Comparison of ENCODE assay signal across 1 cellular context in genomic region chr9:130258999-130259398, GRCh38.
TF ChIP-seq lines count a peak whose summit lies in the region.

No MANE protein-coding gene starts in this region.

TF ChIP-seq in GM23338, 12 proteins besides CTCF, POLR2A, EP300 and RAD21:
- TF ChIP-seq, protein P1, sequence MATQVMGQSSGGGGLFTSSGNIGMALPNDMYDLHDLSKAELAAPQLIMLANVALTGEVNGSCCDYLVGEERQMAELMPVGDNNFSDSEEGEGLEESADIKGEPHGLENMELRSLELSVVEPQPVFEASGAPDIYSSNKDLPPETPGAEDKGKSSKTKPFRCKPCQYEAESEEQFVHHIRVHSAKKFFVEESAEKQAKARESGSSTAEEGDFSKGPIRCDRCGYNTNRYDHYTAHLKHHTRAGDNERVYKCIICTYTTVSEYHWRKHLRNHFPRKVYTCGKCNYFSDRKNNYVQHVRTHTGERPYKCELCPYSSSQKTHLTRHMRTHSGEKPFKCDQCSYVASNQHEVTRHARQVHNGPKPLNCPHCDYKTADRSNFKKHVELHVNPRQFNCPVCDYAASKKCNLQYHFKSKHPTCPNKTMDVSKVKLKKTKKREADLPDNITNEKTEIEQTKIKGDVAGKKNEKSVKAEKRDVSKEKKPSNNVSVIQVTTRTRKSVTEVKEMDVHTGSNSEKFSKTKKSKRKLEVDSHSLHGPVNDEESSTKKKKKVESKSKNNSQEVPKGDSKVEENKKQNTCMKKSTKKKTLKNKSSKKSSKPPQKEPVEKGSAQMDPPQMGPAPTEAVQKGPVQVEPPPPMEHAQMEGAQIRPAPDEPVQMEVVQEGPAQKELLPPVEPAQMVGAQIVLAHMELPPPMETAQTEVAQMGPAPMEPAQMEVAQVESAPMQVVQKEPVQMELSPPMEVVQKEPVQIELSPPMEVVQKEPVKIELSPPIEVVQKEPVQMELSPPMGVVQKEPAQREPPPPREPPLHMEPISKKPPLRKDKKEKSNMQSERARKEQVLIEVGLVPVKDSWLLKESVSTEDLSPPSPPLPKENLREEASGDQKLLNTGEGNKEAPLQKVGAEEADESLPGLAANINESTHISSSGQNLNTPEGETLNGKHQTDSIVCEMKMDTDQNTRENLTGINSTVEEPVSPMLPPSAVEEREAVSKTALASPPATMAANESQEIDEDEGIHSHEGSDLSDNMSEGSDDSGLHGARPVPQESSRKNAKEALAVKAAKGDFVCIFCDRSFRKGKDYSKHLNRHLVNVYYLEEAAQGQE (IDR thresholded peaks at IDR 0.05; ENCODE audit: unreplicated experiment): no peak
- no peak; the same call in 1 of the 2 replicates for TF ChIP-seq NANOG (IDR thresholded peaks at IDR 0.05; ENCODE audit: borderline replicate concordance)
- no peak for TF ChIP-seq ZNF114 (CRISPR knock-in tag; IDR thresholded peaks at IDR 0.05)
- no peak for TF ChIP-seq ETS1 (IDR thresholded peaks at IDR 0.05)
- no peak for TF ChIP-seq EZH2 (IDR thresholded peaks at IDR 0.05; ENCODE audit: low read depth, unreplicated experiment)
- TF ChIP-seq ZNF331 (CRISPR knock-in tag; IDR thresholded peaks at IDR 0.05; ENCODE audit: low read depth): no peak
- TF ChIP-seq CREB1 (CRISPR knock-in tag; IDR thresholded peaks at IDR 0.05; ENCODE audit: low read depth): no peak
- TF ChIP-seq, protein P2, sequence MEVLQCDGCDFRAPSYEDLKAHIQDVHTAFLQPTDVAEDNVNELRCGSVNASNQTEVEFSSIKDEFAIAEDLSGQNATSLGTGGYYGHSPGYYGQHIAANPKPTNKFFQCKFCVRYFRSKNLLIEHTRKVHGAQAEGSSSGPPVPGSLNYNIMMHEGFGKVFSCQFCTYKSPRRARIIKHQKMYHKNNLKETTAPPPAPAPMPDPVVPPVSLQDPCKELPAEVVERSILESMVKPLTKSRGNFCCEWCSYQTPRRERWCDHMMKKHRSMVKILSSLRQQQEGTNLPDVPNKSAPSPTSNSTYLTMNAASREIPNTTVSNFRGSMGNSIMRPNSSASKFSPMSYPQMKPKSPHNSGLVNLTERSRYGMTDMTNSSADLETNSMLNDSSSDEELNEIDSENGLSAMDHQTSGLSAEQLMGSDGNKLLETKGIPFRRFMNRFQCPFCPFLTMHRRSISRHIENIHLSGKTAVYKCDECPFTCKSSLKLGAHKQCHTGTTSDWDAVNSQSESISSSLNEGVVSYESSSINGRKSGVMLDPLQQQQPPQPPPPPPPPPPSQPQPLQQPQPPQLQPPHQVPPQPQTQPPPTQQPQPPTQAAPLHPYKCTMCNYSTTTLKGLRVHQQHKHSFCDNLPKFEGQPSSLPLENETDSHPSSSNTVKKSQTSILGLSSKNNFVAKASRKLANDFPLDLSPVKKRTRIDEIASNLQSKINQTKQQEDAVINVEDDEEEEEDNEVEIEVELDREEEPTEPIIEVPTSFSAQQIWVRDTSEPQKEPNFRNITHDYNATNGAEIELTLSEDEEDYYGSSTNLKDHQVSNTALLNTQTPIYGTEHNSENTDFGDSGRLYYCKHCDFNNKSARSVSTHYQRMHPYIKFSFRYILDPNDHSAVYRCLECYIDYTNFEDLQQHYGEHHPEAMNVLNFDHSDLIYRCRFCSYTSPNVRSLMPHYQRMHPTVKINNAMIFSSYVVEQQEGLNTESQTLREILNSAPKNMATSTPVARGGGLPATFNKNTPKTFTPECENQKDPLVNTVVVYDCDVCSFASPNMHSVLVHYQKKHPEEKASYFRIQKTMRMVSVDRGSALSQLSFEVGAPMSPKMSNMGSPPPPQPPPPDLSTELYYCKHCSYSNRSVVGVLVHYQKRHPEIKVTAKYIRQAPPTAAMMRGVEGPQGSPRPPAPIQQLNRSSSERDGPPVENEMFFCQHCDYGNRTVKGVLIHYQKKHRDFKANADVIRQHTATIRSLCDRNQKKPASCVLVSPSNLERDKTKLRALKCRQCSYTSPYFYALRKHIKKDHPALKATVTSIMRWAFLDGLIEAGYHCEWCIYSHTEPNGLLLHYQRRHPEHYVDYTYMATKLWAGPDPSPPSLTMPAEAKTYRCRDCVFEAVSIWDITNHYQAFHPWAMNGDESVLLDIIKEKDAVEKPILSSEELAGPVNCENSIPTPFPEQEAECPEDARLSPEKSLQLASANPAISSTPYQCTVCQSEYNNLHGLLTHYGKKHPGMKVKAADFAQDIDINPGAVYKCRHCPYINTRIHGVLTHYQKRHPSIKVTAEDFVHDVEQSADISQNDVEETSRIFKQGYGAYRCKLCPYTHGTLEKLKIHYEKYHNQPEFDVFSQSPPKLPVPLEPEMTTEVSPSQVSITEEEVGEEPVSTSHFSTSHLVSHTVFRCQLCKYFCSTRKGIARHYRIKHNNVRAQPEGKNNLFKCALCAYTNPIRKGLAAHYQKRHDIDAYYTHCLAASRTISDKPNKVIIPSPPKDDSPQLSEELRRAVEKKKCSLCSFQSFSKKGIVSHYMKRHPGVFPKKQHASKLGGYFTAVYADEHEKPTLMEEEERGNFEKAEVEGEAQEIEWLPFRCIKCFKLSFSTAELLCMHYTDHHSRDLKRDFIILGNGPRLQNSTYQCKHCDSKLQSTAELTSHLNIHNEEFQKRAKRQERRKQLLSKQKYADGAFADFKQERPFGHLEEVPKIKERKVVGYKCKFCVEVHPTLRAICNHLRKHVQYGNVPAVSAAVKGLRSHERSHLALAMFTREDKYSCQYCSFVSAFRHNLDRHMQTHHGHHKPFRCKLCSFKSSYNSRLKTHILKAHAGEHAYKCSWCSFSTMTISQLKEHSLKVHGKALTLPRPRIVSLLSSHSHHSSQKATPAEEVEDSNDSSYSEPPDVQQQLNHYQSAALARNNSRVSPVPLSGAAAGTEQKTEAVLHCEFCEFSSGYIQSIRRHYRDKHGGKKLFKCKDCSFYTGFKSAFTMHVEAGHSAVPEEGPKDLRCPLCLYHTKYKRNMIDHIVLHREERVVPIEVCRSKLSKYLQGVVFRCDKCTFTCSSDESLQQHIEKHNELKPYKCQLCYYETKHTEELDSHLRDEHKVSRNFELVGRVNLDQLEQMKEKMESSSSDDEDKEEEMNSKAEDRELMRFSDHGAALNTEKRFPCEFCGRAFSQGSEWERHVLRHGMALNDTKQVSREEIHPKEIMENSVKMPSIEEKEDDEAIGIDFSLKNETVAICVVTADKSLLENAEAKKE (CRISPR knock-in tag; IDR thresholded peaks at IDR 0.05): no peak
- no peak for TF ChIP-seq EZH2phosphoT487 (IDR thresholded peaks at IDR 0.05; ENCODE audit: unreplicated experiment)
- TF ChIP-seq STAT1 (IDR thresholded peaks at IDR 0.05; ENCODE audit: unreplicated experiment): no peak
- TF ChIP-seq POLR2AphosphoS5 (IDR thresholded peaks at IDR 0.05; ENCODE audit: low read depth): no peak
- TF ChIP-seq JUNB (IDR thresholded peaks at IDR 0.05; ENCODE audit: unreplicated experiment): no peak
TF ChIP-seq in GM23338: peak in this region for 0.
